ENCODE assay signal across 9 cellular contexts in genomic region chr13:44969858-44970484, GRCh38. TPM values are rescaled to one million over a fixed set of nuclear protein-coding genes. Genes with fewer than 3 reads are reported as not detected.
DNase-seq lines count a peak whose midpoint lies in the region; ATAC-seq and TF ChIP-seq lines count a peak whose summit lies in the region.
"Had no signal": no experiment of that assay in that cellular context is flagged by ENCODE, and none has a peak within 500 bp of the region (broad histone marks: within the 10 kb centered on the region; RNA-seq: fewer than 3 reads in every experiment).

No MANE protein-coding gene starts in this region.

- H3K27me3 ChIP-seq in HL-60 (ENCODE audit: insufficient read depth, poor library complexity, severe bottlenecking) (no peaks in the 10 kb centered on the region), PC-9 (ENCODE audit: insufficient read depth, low read depth) (no peaks in the 10 kb centered on the region)
- no peaks in the 10 kb centered on the region for H3K27me3 ChIP-seq in naive thymus-derived CD4-positive, alpha-beta T cell (ENCODE audit: control insufficient read depth in 2 of 2, insufficient read depth in 2 of 2, low read length in 2 of 2)

- no peaks in the 10 kb centered on the region for H3K9me2 ChIP-seq in PC-9 (ENCODE audit: insufficient read depth)

- no peaks in the 10 kb centered on the region for H3K9me3 ChIP-seq in PC-9 (ENCODE audit: insufficient read depth, low read depth)
- H3K9me3 ChIP-seq in naive thymus-derived CD4-positive, alpha-beta T cell (ENCODE audit: control insufficient read depth in 2 of 3, low read length in 3 of 3): no peaks in the 10 kb centered on the region

- POLR2A ChIA-PET in PC-9 (lab: Charles Lee; ENCODE audit: unreplicated experiment): no interaction called here
- POLR2A ChIA-PET in naive thymus-derived CD4-positive, alpha-beta T cell (lab: Charles Lee): no interaction called here

- H3K79me2 ChIP-seq in PC-9 (ENCODE audit: low read depth): peaks cover 27% of the 10 kb centered on the region; the same call in 1 of the 2 replicates

- TF ChIP-seq CTCF in HL-60 (IDR thresholded peaks at IDR 0.05; ENCODE audit: insufficient read depth, low read length): peak; percentile 51
- peak; percentile 88 for TF ChIP-seq CTCF in PC-9 (conservative IDR thresholded peaks at IDR 0.05)

- peak; percentile 53 for DNase-seq in COLO829 (ENCODE audit: low spot score)
- peak in 1 of 2 experiments; percentile 11 for DNase-seq in HL-60 (ENCODE audit: low read depth in 1 of 2, low spot score in 1 of 2)
- peak in 1 of 2 experiments; percentile 57 for DNase-seq in PC-9
- peak; percentile 15 to 47 for DNase-seq in erythroblast (lab: John Stamatoyannopoulos, UW)
- peak in 5 of 9 donors; percentile 13 to 27 (median 18) for DNase-seq in naive thymus-derived CD4-positive, alpha-beta T cell

- H3K27ac ChIP-seq in HL-60 (replicated peaks) (no peak overlapping the region), PC-9 (no peak overlapping the region)
- H3K27ac ChIP-seq in naive thymus-derived CD4-positive, alpha-beta T cell (ENCODE audit: low read depth, low read length): no peak overlapping the region

- no peak overlapping the region for H3K27ac Mint-ChIP-seq in naive thymus-derived CD4-positive, alpha-beta T cell
- H3K27ac Mint-ChIP-seq in stimulated activated memory B cell treated with anti-CD40 and anti-IgM and Interleukin-4, amounts not matched to agents 10 μg/mL and 1 μg/mL and 100 μg/mL, for 72 hours: no peak overlapping the region
- H3K27ac Mint-ChIP-seq: IgD-negative memory B cell had no signal

- no peak overlapping the region for H3K4me3 Mint-ChIP-seq in naive thymus-derived CD4-positive, alpha-beta T cell
- H3K4me3 Mint-ChIP-seq in stimulated activated memory B cell treated with anti-CD40 and anti-IgM and Interleukin-4, amounts not matched to agents 10 μg/mL and 1 μg/mL and 100 μg/mL, for 72 hours: no peak overlapping the region
- H3K4me3 Mint-ChIP-seq: IgD-negative memory B cell had no signal

- peaks cover 0 to 3% (median 0%) of the 10 kb centered on the region in 11 donors for H3K9me3 Mint-ChIP-seq in naive thymus-derived CD4-positive, alpha-beta T cell
- H3K9me3 Mint-ChIP-seq in stimulated activated memory B cell treated with anti-CD40 and anti-IgM and Interleukin-4, amounts not matched to agents 10 μg/mL and 1 μg/mL and 100 μg/mL, for 72 hours: no peaks in the 10 kb centered on the region
- H3K9me3 Mint-ChIP-seq: IgD-negative memory B cell had no signal

- intact Hi-C loops in PC-9 (cut with micrococcal nuclease; ENCODE audit: unreplicated experiment): loop anchor here (1.0 to 10.0 kb wide), 7 partner anchors 53 to 1065 kb away; no protein-coding TSS in a partner anchor
- intact Hi-C loops in naive thymus-derived CD4-positive, alpha-beta T cell (cut with micrococcal nuclease): loop anchor here (1.0 to 5.0 kb wide), 5 partner anchors 52 to 1065 kb away; partner anchors contain the start of gene TSC22D1 (in 1 of the 2)

- H3K4me3 ChIP-seq in HL-60 (replicated peaks; ENCODE audit: insufficient read depth, low read length) (no peak overlapping the region), PC-9 (no peak overlapping the region)
- no peak overlapping the region for H3K4me3 ChIP-seq in naive thymus-derived CD4-positive, alpha-beta T cell (ENCODE audit: low read length)

- TF ChIP-seq POLR2A in erythroblast (IDR thresholded peaks at IDR 0.05; ENCODE audit: low read length): no peak

- no TSS peak for BruUV-seq in PC-9 (replicated peaks; lab: Mats Ljungman, UMichigan)

- peak; percentile 51 for ATAC-seq in naive thymus-derived CD4-positive, alpha-beta T cell
- ATAC-seq in GM21528 (IDR thresholded peaks at IDR 0.05; ENCODE audit: low FRiP score, unreplicated experiment) (no peak), GM21381 (IDR thresholded peaks at IDR 0.05; ENCODE audit: unreplicated experiment) (no peak)
- ATAC-seq in stimulated activated memory B cell treated with anti-CD40 and anti-IgM and Interleukin-4, amounts not matched to agents 10 μg/mL and 1 μg/mL and 100 μg/mL, for 72 hours: no peak

- peaks cover 38% of the 10 kb centered on the region for H3K36me3 ChIP-seq in PC-9 (ENCODE audit: low read depth)
- peaks cover 0 to 19% (median 0%) of the 10 kb centered on the region in 3 experiments for H3K36me3 ChIP-seq in naive thymus-derived CD4-positive, alpha-beta T cell (ENCODE audit: control insufficient read depth in 2 of 3, insufficient read depth in 3 of 3, low read length in 3 of 3)

- H2AFZ ChIP-seq in PC-9: no peak overlapping the region

- peaks cover 0 to 24% (median 13%) of the 10 kb centered on the region in 5 donors for H3K36me3 Mint-ChIP-seq in naive thymus-derived CD4-positive, alpha-beta T cell
- H3K36me3 Mint-ChIP-seq in stimulated activated memory B cell treated with anti-CD40 and anti-IgM and Interleukin-4, amounts not matched to agents 10 μg/mL and 1 μg/mL and 100 μg/mL, for 72 hours: peaks cover 26% of the 10 kb centered on the region

- peaks cover 15% of the 10 kb centered on the region for H3K4me1 ChIP-seq in PC-9 (replicated peaks; ENCODE audit: insufficient read depth)
- H3K4me1 ChIP-seq in naive thymus-derived CD4-positive, alpha-beta T cell (ENCODE audit: control insufficient read depth in 2 of 2, insufficient read depth in 2 of 2, low read length in 2 of 2): no peaks in the 10 kb centered on the region

- CTCF ChIA-PET in PC-9 (lab: Charles Lee): interaction anchor here (0.6 to 1.1 kb wide), 5 partner anchors 35 to 833 kb away, joined by 3 to 6 read pairs (median 3); no protein-coding TSS in a partner anchor
- CTCF ChIA-PET in naive thymus-derived CD4-positive, alpha-beta T cell (lab: Charles Lee): interaction anchor here (0.6 to 4.0 kb wide), 5 partner anchors 134 to 1062 kb away, joined by 3 to 35 read pairs (median 3); no protein-coding TSS in a partner anchor

- H4K20me1 ChIP-seq in PC-9 (ENCODE audit: insufficient read depth): no peaks in the 10 kb centered on the region

- no peaks in the 10 kb centered on the region for H3K27me3 Mint-ChIP-seq in naive thymus-derived CD4-positive, alpha-beta T cell
- H3K27me3 Mint-ChIP-seq in stimulated activated memory B cell treated with anti-CD40 and anti-IgM and Interleukin-4, amounts not matched to agents 10 μg/mL and 1 μg/mL and 100 μg/mL, for 72 hours: no peaks in the 10 kb centered on the region
- H3K27me3 Mint-ChIP-seq: IgD-negative memory B cell had no signal

- no peaks in the 10 kb centered on the region for H3K4me1 Mint-ChIP-seq in naive thymus-derived CD4-positive, alpha-beta T cell
- H3K4me1 Mint-ChIP-seq in stimulated activated memory B cell treated with anti-CD40 and anti-IgM and Interleukin-4, amounts not matched to agents 10 μg/mL and 1 μg/mL and 100 μg/mL, for 72 hours: no peaks in the 10 kb centered on the region

- no peak overlapping the region for H3K4me2 ChIP-seq in PC-9

- H3F3A ChIP-seq in PC-9 (ENCODE audit: insufficient read depth, low read depth): peaks cover 24% of the 10 kb centered on the region

RNA-seq across cellular contexts. Expression of gene NUFIP1, which starts 19.3 kb away (rescaled TPM):
- 6.7 and 7.3 TPM in 2 replicates for total RNA-seq in PC-9 (2021)
- total RNA-seq in naive thymus-derived CD4-positive, alpha-beta T cell: 1 to 10 TPM; 3.7 to 6.6 (median 5.4) TPM
- polyA plus RNA-seq in naive thymus-derived CD4-positive, alpha-beta T cell: 1 to 10 TPM; 4.7 to 4.9 TPM

RNA-seq across cellular contexts. Expression of gene GPALPP1, which starts 19.4 kb away (rescaled TPM):
- 36.4 and 42.2 TPM in 2 replicates for total RNA-seq in PC-9 (2021)
- 10 to 100 TPM; 29.7 to 43.1 (median 33.0) TPM for total RNA-seq in naive thymus-derived CD4-positive, alpha-beta T cell
- 10 to 100 TPM; 17.5 to 22.0 TPM for polyA plus RNA-seq in naive thymus-derived CD4-positive, alpha-beta T cell
